ENCODE assay signal across 22 cellular contexts in genomic region chr19:48796468-48797083, GRCh38. TPM values are rescaled to one million over a fixed set of nuclear protein-coding genes. Genes with fewer than 3 reads are reported as not detected.
A peak's percentile ranks its signal among the peaks of the same experiment; 100 is the strongest.
DNase-seq lines count a peak whose midpoint lies in the region; ATAC-seq and TF ChIP-seq lines count a peak whose summit lies in the region.
"Had no signal": no experiment of that assay in that cellular context is flagged by ENCODE, and none has a peak within 500 bp of the region (broad histone marks: within the 10 kb centered on the region; RNA-seq: fewer than 3 reads in every experiment).

No MANE protein-coding gene starts in this region.

- no peaks in the 10 kb centered on the region for H4K20me1 ChIP-seq in SK-N-SH (ENCODE audit: insufficient read depth)

- H3K4me3 Mint-ChIP-seq in CD8-positive, alpha-beta T cell, result no peak overlapping the region
- no peak overlapping the region for H3K4me3 Mint-ChIP-seq in chondrocyte (ENCODE audit: unreplicated experiment)

- peaks cover 5% of the 10 kb centered on the region in 2 experiments; a peak in 1 of 4 replicates for H3K4me1 ChIP-seq in SK-N-SH (ENCODE audit: control insufficient read depth in 1 of 2, insufficient read depth in 2 of 2, low read depth in 1 of 2, low read length in 1 of 2)
- H3K4me1 ChIP-seq in parathyroid adenoma, result peaks cover 13% of the 10 kb centered on the region
- H3K4me1 ChIP-seq in upper lobe of right lung, result peaks cover 9% of the 10 kb centered on the region
- H3K4me1 ChIP-seq in CD8-positive, alpha-beta T cell (ENCODE audit: insufficient read depth, low read length), result peaks cover 3% of the 10 kb centered on the region

- H3K79me2 ChIP-seq in SK-N-SH (ENCODE audit: insufficient read depth), result no peaks in the 10 kb centered on the region
- no peaks in the 10 kb centered on the region for H3K79me2 ChIP-seq in parathyroid adenoma

- H3K36me3 ChIP-seq in SK-N-SH (replicated peaks in 1 of 2; ENCODE audit: control insufficient read depth in 1 of 2, insufficient read depth in 2 of 2, low read length in 1 of 2), result no peaks in the 10 kb centered on the region
- no peaks in the 10 kb centered on the region for H3K36me3 ChIP-seq in parathyroid adenoma (ENCODE audit: control insufficient read depth, insufficient read depth, low read length)
- peaks cover 11% of the 10 kb centered on the region for H3K36me3 ChIP-seq in upper lobe of right lung
- H3K36me3 ChIP-seq in CD8-positive, alpha-beta T cell (ENCODE audit: insufficient read depth, low read length), result no peaks in the 10 kb centered on the region

- peaks cover 6% of the 10 kb centered on the region for H3K4me1 Mint-ChIP-seq in CD8-positive, alpha-beta T cell (ENCODE audit: low read depth)
- H3K4me1 Mint-ChIP-seq in chondrocyte (ENCODE audit: low read depth), result peaks cover 33% of the 10 kb centered on the region

- H3K9me3 ChIP-seq in SK-N-SH, result no peaks in the 10 kb centered on the region
- no peaks in the 10 kb centered on the region for H3K9me3 ChIP-seq in parathyroid adenoma (ENCODE audit: control insufficient read depth, low read length)
- H3K9me3 ChIP-seq in upper lobe of right lung, result no peaks in the 10 kb centered on the region
- H3K9me3 ChIP-seq in CD8-positive, alpha-beta T cell (ENCODE audit: low read length), result no peaks in the 10 kb centered on the region

- no peak overlapping the region for H3K27ac ChIP-seq in SK-N-SH (ENCODE audit: low read depth in 2 of 2, low read length in 1 of 2)
- peak overlapping the region in 46 of 59 donors; percentile 51 to 95 (median 90) for H3K27ac ChIP-seq in dorsolateral prefrontal cortex
- H3K27ac ChIP-seq in parathyroid adenoma, result peak overlapping the region; percentile 78
- H3K27ac ChIP-seq in upper lobe of right lung, result peak overlapping the region; percentile 61
- no peak overlapping the region for H3K27ac ChIP-seq in CD8-positive, alpha-beta T cell (ENCODE audit: low read depth, low read length)

- ATAC-seq in SK-N-SH treated with all-trans-retinoic acid at 6 μM for 48 hours (no peak), upper lobe of right lung (no peak)
- no peak for ATAC-seq in CD8-positive, alpha-beta T cell
- ATAC-seq: naive thymus-derived CD8-positive, alpha-beta T cell; PC-3 had no signal

- no peak overlapping the region for H3K4me3 ChIP-seq in SK-N-SH (ENCODE audit: low read depth in 2 of 2, low read length in 1 of 2)
- no peak overlapping the region for H3K4me3 ChIP-seq in dorsolateral prefrontal cortex
- no peak overlapping the region for H3K4me3 ChIP-seq in parathyroid adenoma (ENCODE audit: low read depth, low read length)
- no peak overlapping the region for H3K4me3 ChIP-seq in upper lobe of right lung
- H3K4me3 ChIP-seq in CD8-positive, alpha-beta T cell (ENCODE audit: low read depth, low read length), result no peak overlapping the region

- no peak overlapping the region for H3K4me2 ChIP-seq in SK-N-SH
- H3K4me2 ChIP-seq in parathyroid adenoma (ENCODE audit: low read length), result peak overlapping the region; percentile 38

- no peak overlapping the region for H3K27ac Mint-ChIP-seq in CD8-positive, alpha-beta T cell
- no peak overlapping the region for H3K27ac Mint-ChIP-seq in chondrocyte (ENCODE audit: unreplicated experiment)

- H3K9me2 ChIP-seq in SK-N-SH, result no peaks in the 10 kb centered on the region

- H3K9ac ChIP-seq in SK-N-SH (no peak overlapping the region), parathyroid adenoma (no peak overlapping the region)

- H3K36me3 Mint-ChIP-seq in CD8-positive, alpha-beta T cell, result peaks cover 3% of the 10 kb centered on the region
- no peaks in the 10 kb centered on the region for H3K36me3 Mint-ChIP-seq in chondrocyte (ENCODE audit: low read depth)
- H3K36me3 Mint-ChIP-seq: CD4-positive, CD25-positive, alpha-beta regulatory T cell had no signal

- CTCF ChIA-PET in SK-N-SH (lab: Yijun Ruan, JAX), result interaction anchor here (1.1 to 20.7 kb wide), 9 partner anchors 9 to 174 kb away, joined by 3 to 457 read pairs (median 17); partner anchors contain the start of genes CA11 and HSD17B14
- CTCF ChIA-PET in CD8-positive, alpha-beta T cell (lab: Charles Lee), result interaction anchor here (1.0 to 20.1 kb wide), 11 partner anchors 9 to 194 kb away, joined by 3 to 403 read pairs (median 9); partner anchors contain the start of gene HSD17B14

- TF ChIP-seq EP300 in SK-N-SH (IDR thresholded peaks at IDR 0.05; ENCODE audit: borderline replicate concordance in 1 of 2, low read depth in 1 of 2, low read length in 1 of 2), result no peak

- H3F3A ChIP-seq in SK-N-SH (replicated peaks; ENCODE audit: insufficient read depth), result peaks cover 5% of the 10 kb centered on the region

- POLR2A ChIA-PET in SK-N-SH (lab: Yijun Ruan, JAX), result interaction anchor here (1.6 kb wide), 1 partner anchor 150 kb away, joined by 3 read pairs; no protein-coding TSS in a partner anchor
- POLR2A ChIA-PET in CD8-positive, alpha-beta T cell (lab: Charles Lee), result interaction anchor here (2.1 kb wide), 1 partner anchor 40 kb away, joined by 12 read pairs; the partner anchor contains the start of gene HSD17B14

- H3K27me3 ChIP-seq in SK-N-SH (ENCODE audit: insufficient read depth) (no peaks in the 10 kb centered on the region), dorsolateral prefrontal cortex (no peaks in the 10 kb centered on the region), parathyroid adenoma (ENCODE audit: control insufficient read depth, insufficient read depth, low read length) (no peaks in the 10 kb centered on the region), upper lobe of right lung (no peaks in the 10 kb centered on the region)
- H3K27me3 ChIP-seq in CD8-positive, alpha-beta T cell (ENCODE audit: insufficient read depth, low read length), result no peaks in the 10 kb centered on the region

- DNase-seq in SK-N-SH, result peak; percentile 21
- no peak for DNase-seq in dorsolateral prefrontal cortex
- no peak for DNase-seq in upper lobe of right lung
- DNase-seq in CD8-positive, alpha-beta T cell, result no peak
- no peak for DNase-seq in 8988T
- no peak for DNase-seq in chondrocyte (ENCODE audit: low spot score)
- DNase-seq: activated CD4-positive, alpha-beta T cell treated with anti-CD3 and anti-CD28 coated beads for 48 hours; activated naive CD4-positive, alpha-beta T cell; CD4-positive, CD25-positive, alpha-beta regulatory T cell; DND-41; HCEC 1CT; naive thymus-derived CD8-positive, alpha-beta T cell; PC-3; stimulated activated CD4-positive, alpha-beta T cell treated with anti-CD3 and anti-CD28 coated beads, Interleukin-15, amount 100 ng/mL, for 24 hours; stimulated activated naive CD4-positive, alpha-beta T cell treated with Interleukin-2 at 50 U/mL for 16 hours had no signal

- no peaks in the 10 kb centered on the region for H3K27me3 Mint-ChIP-seq in CD8-positive, alpha-beta T cell (ENCODE audit: low read depth)
- no peaks in the 10 kb centered on the region for H3K27me3 Mint-ChIP-seq in chondrocyte (ENCODE audit: low read depth)
- H3K27me3 Mint-ChIP-seq: CD4-positive, CD25-positive, alpha-beta regulatory T cell; naive thymus-derived CD8-positive, alpha-beta T cell had no signal

- TF ChIP-seq CTCF in SK-N-SH (IDR thresholded peaks at IDR 0.05), result no peak
- no peak for TF ChIP-seq CTCF in dorsolateral prefrontal cortex (IDR thresholded peaks at IDR 0.05 in 54 of 56, conservative IDR thresholded peaks at IDR 0.05 in 2 of 56; ENCODE audit: low read depth in 1 of 56, partially characterized antibody in 56 of 56)
- no peak for TF ChIP-seq CTCF in parathyroid adenoma (IDR thresholded peaks at IDR 0.05)
- TF ChIP-seq CTCF in upper lobe of right lung (IDR thresholded peaks at IDR 0.05), result no peak
- no peak for TF ChIP-seq CTCF in CD8-positive, alpha-beta T cell (IDR thresholded peaks at IDR 0.05)
- TF ChIP-seq CTCF in chondrocyte (IDR thresholded peaks at IDR 0.05), result no peak

- WGBS in SK-N-SH (ENCODE audit: low lambda C conversion rate), result 88% methylated on average over 16 of the region's 19 CpGs

- intact Hi-C loops in dorsolateral prefrontal cortex (cut with DNase I) (loop anchor here in 1 of 2 donors (5.0 to 10.0 kb wide), 2 partner anchors 149 to 198 kb away; partner anchors contain the start of genes CA11, GYS1 and RUVBL2), upper lobe of right lung (cut with DNase I) (loop anchor here (5.0 kb wide), 1 partner anchor 36 kb away; no protein-coding TSS in a partner anchor)
- intact Hi-C loops in CD8-positive, alpha-beta T cell (cut with DNase I, micrococcal nuclease), result loop anchor here in 1 of 2 experiments (5.0 kb wide), 1 partner anchor 149 kb away; the partner anchor contains the start of gene CA11

- H3K9me3 Mint-ChIP-seq in CD8-positive, alpha-beta T cell, result no peaks in the 10 kb centered on the region
- no peaks in the 10 kb centered on the region for H3K9me3 Mint-ChIP-seq in chondrocyte (ENCODE audit: low read depth)
- H3K9me3 Mint-ChIP-seq: CD4-positive, CD25-positive, alpha-beta regulatory T cell; naive thymus-derived CD8-positive, alpha-beta T cell had no signal

- no peak for TF ChIP-seq RAD21 in SK-N-SH (IDR thresholded peaks at IDR 0.05; ENCODE audit: low read length)

- no peak overlapping the region for H2AFZ ChIP-seq in SK-N-SH (ENCODE audit: low read depth)
- H2AFZ ChIP-seq in parathyroid adenoma, result no peak overlapping the region

RNA-seq across cellular contexts. Expression of gene BCAT2, which starts 14.3 kb away (rescaled TPM):
- 70.6 and 71.6 TPM in 2 replicates for polyA plus RNA-seq in SK-N-SH (2012; rRNA removed)
- polyA plus RNA-seq in SK-N-SH (2012; cell fraction: cytosol; rRNA removed), result 28.7 and 41.1 TPM in 2 replicates
- 134 and 143 TPM in 2 replicates for polyA plus RNA-seq in SK-N-SH (2012; cell fraction: nucleus; rRNA removed)
- total RNA-seq in dorsolateral prefrontal cortex (10 to 100 TPM; 22.7 to 81.8 (median 38.3) TPM), upper lobe of right lung (59.0 TPM), chondrocyte (30.9 to 42.2 TPM (median 41.4 TPM) in 3 replicates)
- 1 to 10 TPM; 7.2 to 8.2 TPM for total RNA-seq in CD8-positive, alpha-beta T cell

RNA-seq across cellular contexts. Expression of gene HSD17B14, which starts 39.7 kb away (rescaled TPM):
- polyA plus RNA-seq in SK-N-SH (2012; rRNA removed), result 27.9 and 29.7 TPM in 2 replicates
- 15.9 and 18.2 TPM in 2 replicates for polyA plus RNA-seq in SK-N-SH (2012; cell fraction: cytosol; rRNA removed)
- 48.3 and 48.4 TPM in 2 replicates for polyA plus RNA-seq in SK-N-SH (2012; cell fraction: nucleus; rRNA removed)
- total RNA-seq in dorsolateral prefrontal cortex, result 10 to 100 TPM; 13.0 to 46.6 (median 23.0) TPM
- 23.5 TPM for total RNA-seq in upper lobe of right lung
- 1 to 10 TPM in 1 of 2 experiments, under 1 TPM in 1; 0.98 to 1.1 TPM for total RNA-seq in CD8-positive, alpha-beta T cell
- 11.4 to 13.6 TPM (median 13.5 TPM) in 3 replicates for total RNA-seq in chondrocyte
- total RNA-seq: HT1080 had no signal

RNA-seq across cellular contexts. Expression of gene FGF21, which starts 41.3 kb away (rescaled TPM):
- not detected in 2 replicates for polyA plus RNA-seq in SK-N-SH (2012; rRNA removed)
- polyA plus RNA-seq in SK-N-SH (2012; cell fraction: cytosol; rRNA removed), result not detected in 2 replicates
- polyA plus RNA-seq in SK-N-SH (2012; cell fraction: nucleus; rRNA removed), result not detected in 2 replicates
- not detected for total RNA-seq in dorsolateral prefrontal cortex
- not detected for total RNA-seq in upper lobe of right lung
- total RNA-seq in CD8-positive, alpha-beta T cell, result not detected
- not detected in 3 replicates for total RNA-seq in chondrocyte
- total RNA-seq: A172; aorta; CD4-positive, CD25-positive, alpha-beta regulatory T cell; glomerular endothelial cell; HT1080; naive thymus-derived CD8-positive, alpha-beta T cell; PC-3; pulmonary artery endothelial cell had no signal
- polyA plus RNA-seq: aorta; CD4-positive, CD25-positive, alpha-beta regulatory T cell; naive thymus-derived CD8-positive, alpha-beta T cell had no signal

RNA-seq across cellular contexts. Expression of gene FUT1, which starts 44.1 kb away (rescaled TPM):
- polyA plus RNA-seq in SK-N-SH (2012; rRNA removed), result 0.03 and 0.08 TPM in 2 replicates
- 0.07 and 0.12 TPM in 2 replicates for polyA plus RNA-seq in SK-N-SH (2012; cell fraction: cytosol; rRNA removed)
- 0.04 and 0.07 TPM in 2 replicates for polyA plus RNA-seq in SK-N-SH (2012; cell fraction: nucleus; rRNA removed)
- total RNA-seq in dorsolateral prefrontal cortex (10 to 100 TPM in 1 of 120 experiments, 1 to 10 TPM in 119; 1.8 to 11.1 (median 5.1) TPM), upper lobe of right lung (19.9 TPM), chondrocyte (0.44 to 0.52 TPM in 2 of 3 replicates, not detected in the other)
- not detected for total RNA-seq in CD8-positive, alpha-beta T cell
- total RNA-seq: CD4-positive, CD25-positive, alpha-beta regulatory T cell; HT1080; naive thymus-derived CD8-positive, alpha-beta T cell had no signal
- polyA plus RNA-seq: naive thymus-derived CD8-positive, alpha-beta T cell had no signal

RNA-seq across cellular contexts. Expression of gene IZUMO1, which starts 49.9 kb away (rescaled TPM):
- polyA plus RNA-seq in SK-N-SH (2012; rRNA removed), result 0.03 TPM in 2 replicates
- polyA plus RNA-seq in SK-N-SH (2012; cell fraction: cytosol; rRNA removed), result 0.01 TPM in 1 of 2 replicates, not detected in the other
- polyA plus RNA-seq in SK-N-SH (2012; cell fraction: nucleus; rRNA removed), result 0.07 TPM in 1 of 2 replicates, not detected in the other
- 1 to 10 TPM in 75 of 120 experiments, under 1 TPM in 40, not detected in 5; 0.31 to 9.5 (median 1.3) TPM for total RNA-seq in dorsolateral prefrontal cortex
- total RNA-seq in upper lobe of right lung, result 3.8 TPM
- total RNA-seq in CD8-positive, alpha-beta T cell, result not detected
- total RNA-seq in chondrocyte, result not detected in 3 replicates
- total RNA-seq: A172; CD4-positive, CD25-positive, alpha-beta regulatory T cell; glomerular endothelial cell; HT1080; naive thymus-derived CD8-positive, alpha-beta T cell; PC-3 had no signal
- polyA plus RNA-seq: CD4-positive, CD25-positive, alpha-beta regulatory T cell; naive thymus-derived CD8-positive, alpha-beta T cell had no signal

Comparison
In these comparisons a context has a peak if more than half of its experiments do, and no peak if none do; other contexts are left out.
1. H3K27ac ChIP-seq: peak in dorsolateral prefrontal cortex (46 of 59), parathyroid adenoma (single experiment) and upper lobe of right lung (single experiment); none in SK-N-SH (0 of 2) and CD8-positive, alpha-beta T cell (single experiment).